ENCODE assay signal across 11 cellular contexts in the genomic region with DNA sequence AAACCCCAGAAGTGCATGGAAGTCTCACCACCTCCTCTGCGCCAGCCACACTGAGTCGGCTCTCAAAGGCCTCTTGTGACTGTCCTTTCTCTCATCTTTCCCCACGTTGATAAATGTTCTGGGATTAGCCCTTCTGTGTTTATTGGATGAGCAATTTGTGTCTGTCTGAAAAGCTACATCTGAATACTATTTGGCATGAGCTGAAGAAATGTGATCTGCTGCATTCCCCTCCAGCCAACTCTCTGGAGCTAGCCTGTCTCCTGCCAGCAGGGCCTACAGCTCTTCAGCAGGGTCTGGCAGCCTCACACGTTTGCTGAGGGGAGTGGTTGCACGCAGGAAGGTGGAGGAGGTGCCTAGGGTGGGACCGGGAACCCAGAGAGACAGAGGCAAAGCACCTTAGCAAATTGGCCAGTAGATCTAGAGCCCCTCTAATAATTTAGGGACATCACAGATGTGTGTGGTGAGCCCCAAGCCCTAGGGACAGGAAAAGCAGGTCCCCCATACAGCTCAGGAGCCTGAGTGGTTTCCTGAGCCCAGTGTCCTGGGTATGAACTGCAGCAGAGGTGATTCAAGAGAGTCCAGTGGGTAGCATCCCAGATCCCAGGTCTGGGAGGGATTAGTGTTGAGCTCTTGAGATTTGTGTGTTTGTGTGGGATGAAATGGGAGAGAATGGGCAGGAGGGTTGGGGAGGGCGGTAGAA. TPM values are rescaled to one million over a fixed set of nuclear protein-coding genes. Genes with fewer than 3 reads are reported as not detected.
DNase-seq lines count a peak whose midpoint lies in the region; TF ChIP-seq lines count a peak whose summit lies in the region.
"Had no signal": no experiment of that assay in that cellular context is flagged by ENCODE, and none has a peak within 500 bp of the region (broad histone marks: within the 10 kb centered on the region; RNA-seq: fewer than 3 reads in every experiment).

No MANE protein-coding gene starts in this region.

- no peaks in the 10 kb centered on the region for H3K4me1 Mint-ChIP-seq in activated naive CD4-positive, alpha-beta T cell treated with anti-CD3 and anti-CD28 coated beads, Interleukin-2, amount 10 ng/mL, durations not matched to agents 7 days and 5 days
- H3K4me1 Mint-ChIP-seq in mesothelial cell of epicardium, result peaks cover 43% of the 10 kb centered on the region
- peaks cover 3% of the 10 kb centered on the region for H3K4me1 Mint-ChIP-seq in activated T-helper 2 cell treated with anti-CD3 and anti-CD28 coated beads, Interferon-gamma antibody, Interleukin-2, Interleukin-4, amounts not matched to agents 10 μg/mL and 5 μg/mL and 100 μg/mL, durations not matched to agents 14 hours and 24 hours and 36 hours (ENCODE audit: low read depth)

- H3K27me3 ChIP-seq in uterus, result no peaks in the 10 kb centered on the region
- H3K27me3 ChIP-seq: dorsolateral prefrontal cortex had no signal

- no peak overlapping the region for H3K4me3 Mint-ChIP-seq in activated naive CD4-positive, alpha-beta T cell treated with anti-CD3 and anti-CD28 coated beads, Interleukin-2, amount 10 ng/mL, durations not matched to agents 7 days and 5 days
- H3K4me3 Mint-ChIP-seq in mesothelial cell of epicardium, result no peak overlapping the region
- no peak overlapping the region for H3K4me3 Mint-ChIP-seq in activated T-helper 2 cell treated with anti-CD3 and anti-CD28 coated beads, Interferon-gamma antibody, Interleukin-2, Interleukin-4, amounts not matched to agents 10 μg/mL and 5 μg/mL and 100 μg/mL, durations not matched to agents 14 hours and 24 hours and 36 hours (ENCODE audit: low read depth)

- peaks cover 6 to 7% of the 10 kb centered on the region in 2 donors for H3K4me1 ChIP-seq in uterus

- H3K27me3 Mint-ChIP-seq in activated naive CD4-positive, alpha-beta T cell treated with anti-CD3 and anti-CD28 coated beads, Interleukin-2, amount 10 ng/mL, durations not matched to agents 7 days and 5 days, result peaks cover 49% of the 10 kb centered on the region
- H3K27me3 Mint-ChIP-seq in mesothelial cell of epicardium (ENCODE audit: low read depth), result no peaks in the 10 kb centered on the region
- H3K27me3 Mint-ChIP-seq in activated T-helper 2 cell treated with anti-CD3 and anti-CD28 coated beads, Interferon-gamma antibody, Interleukin-2, Interleukin-4, amounts not matched to agents 10 μg/mL and 5 μg/mL and 100 μg/mL, durations not matched to agents 14 hours and 24 hours and 36 hours (ENCODE audit: low read depth), result peaks cover 14% of the 10 kb centered on the region

- no peak for TF ChIP-seq POLR2A in uterus (IDR thresholded peaks at IDR 0.05)

- H3K27ac Mint-ChIP-seq in activated naive CD4-positive, alpha-beta T cell treated with anti-CD3 and anti-CD28 coated beads, Interleukin-2, amount 10 ng/mL, durations not matched to agents 7 days and 5 days, result peak overlapping the region; percentile 12
- H3K27ac Mint-ChIP-seq in mesothelial cell of epicardium, result peak overlapping the region; percentile 87
- H3K27ac Mint-ChIP-seq in activated T-helper 2 cell treated with anti-CD3 and anti-CD28 coated beads, Interferon-gamma antibody, Interleukin-2, Interleukin-4, amounts not matched to agents 10 μg/mL and 5 μg/mL and 100 μg/mL, durations not matched to agents 14 hours and 24 hours and 36 hours, result no peak overlapping the region

- H3K27ac ChIP-seq in coronary artery, result peak overlapping the region; percentile 0 to 9
- peak overlapping the region; percentile 61 to 71 for H3K27ac ChIP-seq in uterus

- intact Hi-C loops in uterus (cut with DNase I; ENCODE audit: low total_unique reads), result no loop called here
- intact Hi-C loops in activated T-helper 2 cell treated with anti-CD3 and anti-CD28 coated beads, Interferon-gamma antibody, Interleukin-2, Interleukin-4, amounts not matched to agents 10 μg/mL and 5 μg/mL and 100 μg/mL, durations not matched to agents 14 hours and 24 hours and 36 hours (cut with micrococcal nuclease), result no loop called here

- no peaks in the 10 kb centered on the region for H3K36me3 Mint-ChIP-seq in activated naive CD4-positive, alpha-beta T cell treated with anti-CD3 and anti-CD28 coated beads, Interleukin-2, amount 10 ng/mL, durations not matched to agents 7 days and 5 days
- no peaks in the 10 kb centered on the region for H3K36me3 Mint-ChIP-seq in mesothelial cell of epicardium
- H3K36me3 Mint-ChIP-seq in activated T-helper 2 cell treated with anti-CD3 and anti-CD28 coated beads, Interferon-gamma antibody, Interleukin-2, Interleukin-4, amounts not matched to agents 10 μg/mL and 5 μg/mL and 100 μg/mL, durations not matched to agents 14 hours and 24 hours and 36 hours (ENCODE audit: low read depth), result no peaks in the 10 kb centered on the region

- no peak for DNase-seq in activated naive CD4-positive, alpha-beta T cell treated with anti-CD3 and anti-CD28 coated beads, Interleukin-2, amount 10 ng/mL, durations not matched to agents 7 days and 5 days
- no peak for DNase-seq in activated naive CD4-positive, alpha-beta T cell treated with Interleukin-2 at 50 U/mL for 16 hours
- DNase-seq in coronary artery (ENCODE audit: low spot score) (no peak), mesothelial cell of epicardium (ENCODE audit: low spot score in 2 of 2, unreplicated experiment in 2 of 2) (no peak), uterus (peak; percentile 55 to 74), NCI-H128 (lab: John Stamatoyannopoulos, UW; ENCODE audit: unreplicated experiment) (no peak), ecto neural progenitor cell (ENCODE audit: low spot score) (no peak)
- no peak for DNase-seq in activated T-helper 2 cell treated with anti-CD3 and anti-CD28 coated beads, Interferon-gamma antibody, Interleukin-2, Interleukin-4, amounts not matched to agents 10 μg/mL and 5 μg/mL and 100 μg/mL, durations not matched to agents 14 hours and 24 hours and 36 hours (ENCODE audit: low spot score)
- DNase-seq: NCI-H510A; stimulated activated CD4-positive, alpha-beta T cell treated with anti-CD3 and anti-CD28 coated beads, Interleukin-1b, Interleukin-23, amount 100 ng/mL, for 48 hours had no signal

- no peaks in the 10 kb centered on the region for H3K9me3 Mint-ChIP-seq in activated naive CD4-positive, alpha-beta T cell treated with anti-CD3 and anti-CD28 coated beads, Interleukin-2, amount 10 ng/mL, durations not matched to agents 7 days and 5 days
- no peaks in the 10 kb centered on the region for H3K9me3 Mint-ChIP-seq in mesothelial cell of epicardium
- no peaks in the 10 kb centered on the region for H3K9me3 Mint-ChIP-seq in activated T-helper 2 cell treated with anti-CD3 and anti-CD28 coated beads, Interferon-gamma antibody, Interleukin-2, Interleukin-4, amounts not matched to agents 10 μg/mL and 5 μg/mL and 100 μg/mL, durations not matched to agents 14 hours and 24 hours and 36 hours

- H3K4me3 ChIP-seq in coronary artery (no peak overlapping the region), uterus (no peak overlapping the region)
- H3K4me3 ChIP-seq: dorsolateral prefrontal cortex had no signal

- H3K36me3 ChIP-seq in uterus, result no peaks in the 10 kb centered on the region

- H3K9me3 ChIP-seq in uterus, result no peaks in the 10 kb centered on the region

- no peak for TF ChIP-seq CTCF in coronary artery (IDR thresholded peaks at IDR 0.05)
- TF ChIP-seq CTCF in mesothelial cell of epicardium (IDR thresholded peaks at IDR 0.05; ENCODE audit: unreplicated experiment), result no peak
- TF ChIP-seq CTCF in uterus (IDR thresholded peaks at IDR 0.05), result no peak

- CTCF ChIA-PET in activated naive CD4-positive, alpha-beta T cell treated with anti-CD3 and anti-CD28 coated beads, Interleukin-2, amount 10 ng/mL, durations not matched to agents 7 days and 5 days (lab: Charles Lee), result no interaction called here

RNA-seq across cellular contexts. Expression of gene B4GALT1, which starts 20.5 kb away (rescaled TPM):
- total RNA-seq in mesothelial cell of epicardium (78.3 to 81.4 TPM (median 78.9 TPM) in 3 replicates), uterus (10 to 100 TPM; 13.1 to 66.3 (median 37.1) TPM)
- total RNA-seq in activated T-helper 2 cell treated with anti-CD3 and anti-CD28 coated beads, Interferon-gamma antibody, Interleukin-2, Interleukin-4, amounts not matched to agents 10 μg/mL and 5 μg/mL and 100 μg/mL, durations not matched to agents 14 hours and 24 hours and 36 hours, result 60.6 and 64.0 TPM in 2 replicates

RNA-seq across cellular contexts. Expression of gene SPINK4, which starts 52.3 kb away (rescaled TPM):
- total RNA-seq in mesothelial cell of epicardium (not detected in 3 replicates), uterus (not detected)
- total RNA-seq in activated T-helper 2 cell treated with anti-CD3 and anti-CD28 coated beads, Interferon-gamma antibody, Interleukin-2, Interleukin-4, amounts not matched to agents 10 μg/mL and 5 μg/mL and 100 μg/mL, durations not matched to agents 14 hours and 24 hours and 36 hours, result not detected in 2 replicates
- total RNA-seq: dorsolateral prefrontal cortex had no signal

Comparison
In these comparisons a context has a peak if more than half of its experiments do, and no peak if none do; other contexts are left out.
1. DNase-seq: peak in uterus (2 of 2); none in activated naive CD4-positive, alpha-beta T cell treated with anti-CD3 and anti-CD28 coated beads, Interleukin-2, amount 10 ng/mL, durations not matched to agents 7 days and 5 days (single experiment), activated naive CD4-positive, alpha-beta T cell treated with Interleukin-2 at 50 U/mL for 16 hours (single experiment), coronary artery (single experiment), mesothelial cell of epicardium (0 of 2), NCI-H128 (single experiment), activated T-helper 2 cell treated with anti-CD3 and anti-CD28 coated beads, Interferon-gamma antibody, Interleukin-2, Interleukin-4, amounts not matched to agents 10 μg/mL and 5 μg/mL and 100 μg/mL, durations not matched to agents 14 hours and 24 hours and 36 hours (single experiment) and ecto neural progenitor cell (single experiment).